32 cellular contexts compared by ENCODE assay signal in genomic region chr6:30900863-30901417, GRCh38. TPM values are rescaled to one million over a fixed set of nuclear protein-coding genes. Genes with fewer than 3 reads are reported as not detected.
"Had no signal": no experiment of that assay in that cellular context is flagged by ENCODE, and none has a peak within 500 bp of the region (broad histone marks: within the 10 kb centered on the region; RNA-seq: fewer than 3 reads in every experiment).

No MANE protein-coding gene starts in this region.

- FAIRE-seq: colon, keratinocyte, urothelium cell line had no signal

- ATAC-seq: esophagus mucosa; gastrocnemius medialis; left lung; mucosa of descending colon; natural killer cell treated with Interleukin-12 subunit alpha and Interleukin-12 subunit beta and Interleukin-15 and Interleukin-18, amount 100 ng/mL, for 72 hours; sciatic nerve had no signal

- H3K9me3 ChIP-seq: gastrocnemius medialis, left lung, mucosa of descending colon, prostate gland, right atrium auricular region, thoracic aorta, tibial nerve, upper lobe of left lung had no signal

- H3K4me3 ChIP-seq: dorsolateral prefrontal cortex, gastrocnemius medialis, left lung, mucosa of descending colon, prostate gland, right atrium auricular region, smooth muscle cell, thoracic aorta, tibial nerve, upper lobe of left lung had no signal

- DNase-seq: dorsolateral prefrontal cortex; effector CD4-positive, alpha-beta T cell; foreskin fibroblast; gastrocnemius medialis; head of caudate nucleus; left lung; mesenchymal stem cell; naive B cell; stimulated activated CD4-positive, alpha-beta T cell treated with anti-CD3 and anti-CD28 coated beads, Interleukin-12 subunit alpha, Interleukin-12 subunit beta, amount 100 ng/mL, for 4 hours; stimulated activated CD4-positive, alpha-beta T cell treated with anti-CD3 and anti-CD28 coated beads, Interleukin-1b, Interleukin-23, amount 100 ng/mL, for 48 hours; stimulated activated CD4-positive, alpha-beta T cell treated with anti-CD3 and anti-CD28 coated beads, Interleukin-4, amount 100 ng/mL, for 1 hour; stimulated activated CD8-positive, alpha-beta memory T cell treated with anti-CD3 and anti-CD28 coated beads, Interleukin-4, amount 100 ng/mL, for 48 hours; stimulated activated naive CD4-positive, alpha-beta T cell treated with Interleukin-2 at 50 U/mL for 16 hours; upper lobe of left lung had no signal

- H3K27ac ChIP-seq: gastrocnemius medialis, left lung, prostate gland, right atrium auricular region, thoracic aorta, tibial nerve, upper lobe of left lung had no signal

- H3K4me2 ChIP-seq: smooth muscle cell had no signal

- H3K27me3 ChIP-seq: dorsolateral prefrontal cortex, gastrocnemius medialis, left lung, right atrium auricular region, tibial nerve, upper lobe of left lung had no signal

- H3K4me1 ChIP-seq: gastrocnemius medialis, left lung, prostate gland, right atrium auricular region, tibial nerve, upper lobe of left lung had no signal

RNA-seq across cellular contexts. Expression of gene SFTA2, which starts 31.0 kb away (rescaled TPM):
- total RNA-seq: gastrocnemius medialis; glomerular endothelial cell; lung microvascular endothelial cell; mesothelial cell of epicardium; mucosa of descending colon; natural killer cell treated with Interleukin-12 subunit alpha and Interleukin-12 subunit beta and Interleukin-15 and Interleukin-18, amount 100 ng/mL, for 72 hours; neural crest cell; osteocyte; prostate gland; right atrium auricular region; smooth muscle cell; thoracic aorta; tibial nerve had no signal
- polyA plus RNA-seq: keratinocyte, smooth muscle cell had no signal

RNA-seq across cellular contexts. Expression of gene MUCL3, which starts 39.8 kb away (rescaled TPM):
- total RNA-seq: dorsolateral prefrontal cortex; gastrocnemius medialis; glomerular endothelial cell; lower leg skin; lung microvascular endothelial cell; mesothelial cell of epicardium; natural killer cell treated with Interleukin-12 subunit alpha and Interleukin-12 subunit beta and Interleukin-15 and Interleukin-18, amount 100 ng/mL, for 72 hours; neural crest cell; osteocyte; prostate gland; right atrium auricular region had no signal
- polyA plus RNA-seq: keratinocyte, smooth muscle cell had no signal
